ENCODE assay signal across 8 cellular contexts in genomic region chr11:803770-804598, GRCh38. TPM values are rescaled to one million over a fixed set of nuclear protein-coding genes. Genes with fewer than 3 reads are reported as not detected.
DNase-seq lines count a peak whose midpoint lies in the region; ATAC-seq, FAIRE-seq and TF ChIP-seq lines count a peak whose summit lies in the region.

No MANE protein-coding gene starts in this region.

- peak overlapping the region; percentile 9 for H2BK120ac ChIP-seq in mesendoderm (ENCODE audit: low read depth, low read length)

- peak overlapping the region; percentile 75 for H3K4me3 Mint-ChIP-seq in activated naive CD8-positive, alpha-beta T cell

- peak overlapping the region; percentile 81 for H3K4ac ChIP-seq in mesendoderm (ENCODE audit: low read depth, low read length)

- ATAC-seq in GM19035 (IDR thresholded peaks at IDR 0.05; ENCODE audit: unreplicated experiment) (no peak), HG03571 (IDR thresholded peaks at IDR 0.05; ENCODE audit: unreplicated experiment) (no peak)

- H4K5ac ChIP-seq in mesendoderm (ENCODE audit: low read length), result no peak overlapping the region

- H3K56ac ChIP-seq in mesendoderm (ENCODE audit: low read length), result peak overlapping the region; percentile 88

- H2AK5ac ChIP-seq in mesendoderm (ENCODE audit: low read length), result no peak overlapping the region

- H3K4me1 ChIP-seq in mesendoderm (ENCODE audit: control insufficient read depth, low read depth, low read length), result peaks cover 4% of the 10 kb centered on the region

- H3K36me3 ChIP-seq in mesendoderm (ENCODE audit: control insufficient read depth, insufficient read depth, low read length), result no peaks in the 10 kb centered on the region

- H3K23ac ChIP-seq in mesendoderm (ENCODE audit: low read length), result peak overlapping the region; percentile 89

- H3K18ac ChIP-seq in mesendoderm (ENCODE audit: low read length), result peak overlapping the region; percentile 73

- peaks cover 15% of the 10 kb centered on the region for H3K4me1 Mint-ChIP-seq in activated naive CD8-positive, alpha-beta T cell (ENCODE audit: low read depth)

- H3K79me1 ChIP-seq in mesendoderm (ENCODE audit: low read length), result peaks cover 2% of the 10 kb centered on the region

- WGBS in mesendoderm (ENCODE audit: extremely low coverage, insufficient coverage, low lambda C conversion rate), result no CpG with 5 or more reads among the region's 26 CpGs

- H3K4me3 ChIP-seq in AG09309 (ENCODE audit: control insufficient read depth, low read depth, low read length), result peak overlapping the region; percentile 66
- H3K4me3 ChIP-seq in mesendoderm (ENCODE audit: low read length), result no peak overlapping the region

- FAIRE-seq in HTR-8/SVneo (lab: Jason Lieb, UNC), result peak; percentile 48

- peak overlapping the region; percentile 91 for H3K4me2 ChIP-seq in mesendoderm (ENCODE audit: low read length)

- no peak overlapping the region for H2BK5ac ChIP-seq in mesendoderm (ENCODE audit: low read length)

- H3K27me3 Mint-ChIP-seq in activated naive CD8-positive, alpha-beta T cell, result no peaks in the 10 kb centered on the region

- peak overlapping the region; percentile 91 for H3K9ac ChIP-seq in mesendoderm (ENCODE audit: low read length)

- H3K27ac Mint-ChIP-seq in activated naive CD8-positive, alpha-beta T cell, result no peak overlapping the region

- no peak overlapping the region for H2BK15ac ChIP-seq in mesendoderm (replicated peaks; ENCODE audit: low read depth)

- peaks cover 6% of the 10 kb centered on the region for H3K79me2 ChIP-seq in mesendoderm (ENCODE audit: control insufficient read depth, insufficient read depth, low read length)

- H3K9me3 Mint-ChIP-seq in activated naive CD8-positive, alpha-beta T cell (ENCODE audit: low read depth), result no peaks in the 10 kb centered on the region

- H3K36me3 Mint-ChIP-seq in activated naive CD8-positive, alpha-beta T cell, result no peaks in the 10 kb centered on the region

- DNase-seq in AG09309 (ENCODE audit: low read depth) (no peak), HTR-8/SVneo (ENCODE audit: insufficient read length, low spot score) (peak; percentile 44), mesendoderm (no peak), H4 (ENCODE audit: low spot score) (no peak), A172 (ENCODE audit: low spot score) (no peak)

- TF ChIP-seq CTCF in AG09309 (IDR thresholded peaks at IDR 0.05; ENCODE audit: control insufficient read depth, insufficient read depth, low read depth, low read length, missing control alignments), result no peak

- H3K27me3 ChIP-seq in mesendoderm (ENCODE audit: insufficient read depth, low read length, poor library complexity), result no peaks in the 10 kb centered on the region

- H4K8ac ChIP-seq in mesendoderm (ENCODE audit: low read depth, low read length), result no peak overlapping the region

- H3K27ac ChIP-seq in mesendoderm (ENCODE audit: low read depth, low read length), result no peak overlapping the region

RNA-seq across cellular contexts. Expression of gene PIDD1, which starts 1.0 kb away (rescaled TPM):
- 9.5 TPM for polyA plus RNA-seq in mesendoderm (2013, experiment 1 of 2)
- polyA plus RNA-seq in mesendoderm (2013, experiment 2 of 2), result 9.2 TPM
- 2.2 and 4.2 TPM in 2 replicates for total RNA-seq in H4 (2014; rRNA removed; shearing (Covaris generic))
- 5.7 and 6.0 TPM in 2 replicates for total RNA-seq in A172 (2014; rRNA removed; shearing (Covaris generic))

RNA-seq across cellular contexts. Expression of gene RPLP2, which starts 5.8 kb away (rescaled TPM):
- 5,392 TPM for polyA plus RNA-seq in mesendoderm (2013, experiment 1 of 2)
- polyA plus RNA-seq in mesendoderm (2013, experiment 2 of 2), result 5,255 TPM
- total RNA-seq in H4 (2014; rRNA removed; shearing (Covaris generic)), result 1,137 and 1,147 TPM in 2 replicates
- 399 and 585 TPM in 2 replicates for total RNA-seq in A172 (2014; rRNA removed; shearing (Covaris generic))

RNA-seq across cellular contexts. Expression of gene SLC25A22, which starts 5.9 kb away (rescaled TPM):
- polyA plus RNA-seq in mesendoderm (2013, experiment 1 of 2), result 30.5 TPM
- polyA plus RNA-seq in mesendoderm (2013, experiment 2 of 2), result 30.6 TPM
- 19.6 and 35.8 TPM in 2 replicates for total RNA-seq in H4 (2014; rRNA removed; shearing (Covaris generic))
- 43.7 and 46.5 TPM in 2 replicates for total RNA-seq in A172 (2014; rRNA removed; shearing (Covaris generic))

RNA-seq across cellular contexts. Expression of gene CEND1, which starts 14.1 kb away (rescaled TPM):
- polyA plus RNA-seq in mesendoderm (2013, experiment 1 of 2), result 0.13 TPM
- 0.15 TPM for polyA plus RNA-seq in mesendoderm (2013, experiment 2 of 2)
- not detected in 2 replicates for total RNA-seq in H4 (2014; rRNA removed; shearing (Covaris generic))
- total RNA-seq in A172 (2014; rRNA removed; shearing (Covaris generic)), result not detected in 2 replicates

RNA-seq across cellular contexts. Expression of gene PNPLA2, which starts 14.7 kb away (rescaled TPM):
- polyA plus RNA-seq in mesendoderm (2013, experiment 1 of 2), result 25.3 TPM
- 26.5 TPM for polyA plus RNA-seq in mesendoderm (2013, experiment 2 of 2)
- 13.4 and 22.8 TPM in 2 replicates for total RNA-seq in H4 (2014; rRNA removed; shearing (Covaris generic))
- total RNA-seq in A172 (2014; rRNA removed; shearing (Covaris generic)), result 17.0 and 33.8 TPM in 2 replicates
